24 cellular contexts compared by ENCODE assay signal in the genomic region with DNA sequence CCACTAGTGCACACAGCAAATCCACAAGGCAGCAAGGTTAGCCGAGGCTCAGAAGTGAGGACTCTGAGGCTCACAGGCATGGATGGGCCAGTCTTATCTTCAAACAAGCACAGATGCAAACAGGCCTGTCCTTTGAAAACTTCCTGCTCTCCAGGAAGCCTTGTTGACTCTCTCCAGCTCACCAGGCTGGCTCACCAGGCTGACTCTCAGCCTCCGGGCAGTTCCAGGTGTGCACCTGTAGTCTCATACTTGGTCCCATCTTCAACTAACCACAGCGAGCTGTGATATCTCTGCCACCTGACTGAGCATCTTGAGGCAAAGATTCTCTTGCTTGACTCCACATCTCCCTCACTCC.
DNase-seq lines count a peak whose midpoint lies in the region; FAIRE-seq and TF ChIP-seq lines count a peak whose summit lies in the region.
"Had no signal": no experiment of that assay in that cellular context is flagged by ENCODE, and none has a peak within 500 bp of the region (broad histone marks: within the 10 kb centered on the region; RNA-seq: fewer than 3 reads in every experiment).

No MANE protein-coding gene starts in this region.

- DNase-seq in COLO668 (lab: John Stamatoyannopoulos, UW; ENCODE audit: unreplicated experiment) (peak; percentile 6), bronchial epithelial cell (ENCODE audit: low read depth) (peak; percentile 23), mesenteric fat pad (ENCODE audit: low spot score) (peak; percentile 37), NCI-H1105 (lab: John Stamatoyannopoulos, UW) (no peak), posterior cingulate gyrus (no peak), WERI-Rb-1 (no peak), colonic mucosa (no peak)
- DNase-seq: ACHN; activated CD4-positive, alpha-beta T cell treated with anti-CD3 and anti-CD28 coated beads for 36 hours; activated CD8-positive, alpha-beta T cell treated with anti-CD3 and anti-CD28 coated beads for 36 hours; activated naive CD4-positive, alpha-beta T cell treated with anti-CD3 and anti-CD28 coated beads, Interleukin-2, amount 50 U/mL, for 16 hours; DMS79; effector CD4-positive, alpha-beta T cell; immature natural killer cell; NCI-H1092; NCI-H2029; Peyer's patch; SHP77 treated with DMSO at 0.1 percent for 48 hours; stimulated activated CD4-positive, alpha-beta T cell treated with anti-CD3 and anti-CD28 coated beads, Interleukin-4, amount 100 ng/mL, for 4 hours; transverse colon had no signal

- H3K27ac ChIP-seq in WERI-Rb-1 (no peak overlapping the region), colonic mucosa (no peak overlapping the region)
- H3K27ac ChIP-seq: neutrophil, Peyer's patch, psoas muscle, transverse colon had no signal

- H3K27me3 ChIP-seq in bronchial epithelial cell (ENCODE audit: control insufficient read depth, insufficient read depth, low read length), result no peaks in the 10 kb centered on the region
- no peaks in the 10 kb centered on the region for H3K27me3 ChIP-seq in WERI-Rb-1 (ENCODE audit: insufficient read depth, low read depth, severe bottlenecking)
- H3K27me3 ChIP-seq in colonic mucosa, result no peaks in the 10 kb centered on the region
- H3K27me3 ChIP-seq: Peyer's patch, transverse colon had no signal

- no peak for FAIRE-seq in bronchial epithelial cell (lab: Jason Lieb, UNC)
- FAIRE-seq: G401.6 had no signal

- TF ChIP-seq EP300 in Ishikawa (IDR thresholded peaks at IDR 0.05; ENCODE audit: borderline replicate concordance), result no peak

- intact Hi-C loops in posterior cingulate gyrus (cut with DNase I) (no loop called here), colonic mucosa (cut with DNase I) (no loop called here)

- H3K36me3 ChIP-seq in bronchial epithelial cell (ENCODE audit: control insufficient read depth, insufficient read depth, low read length), result no peaks in the 10 kb centered on the region
- no peaks in the 10 kb centered on the region for H3K36me3 ChIP-seq in WERI-Rb-1
- no peaks in the 10 kb centered on the region for H3K36me3 ChIP-seq in colonic mucosa
- H3K36me3 ChIP-seq: neutrophil, Peyer's patch, transverse colon had no signal

- H3K4me3 ChIP-seq in bronchial epithelial cell (ENCODE audit: low read depth, low read length) (no peak overlapping the region), WERI-Rb-1 (ENCODE audit: low read depth, low read length) (no peak overlapping the region), colonic mucosa (no peak overlapping the region)
- H3K4me3 ChIP-seq: Peyer's patch, psoas muscle, transverse colon had no signal

- no peak for TF ChIP-seq RAD21 in Ishikawa (IDR thresholded peaks at IDR 0.05; ENCODE audit: low read depth)

- TF ChIP-seq CTCF in bronchial epithelial cell (IDR thresholded peaks at IDR 0.05; ENCODE audit: insufficient read depth, low read length, severe bottlenecking) (no peak), WERI-Rb-1 (IDR thresholded peaks at IDR 0.05; ENCODE audit: low read depth, low read length) (no peak), colonic mucosa (IDR thresholded peaks at IDR 0.05) (no peak)

- no peak overlapping the region for H3K9ac ChIP-seq in colonic mucosa (ENCODE audit: low read depth in 2 of 2, low read length in 2 of 2)

- H3K4me1 ChIP-seq in colonic mucosa, result no peaks in the 10 kb centered on the region

- no peaks in the 10 kb centered on the region for H3K9me3 ChIP-seq in WERI-Rb-1 (ENCODE audit: severe bottlenecking)
- no peaks in the 10 kb centered on the region for H3K9me3 ChIP-seq in colonic mucosa
- H3K9me3 ChIP-seq: neutrophil, Peyer's patch, psoas muscle, transverse colon had no signal

TF ChIP-seq in Ishikawa, 13 proteins besides CTCF, POLR2A, EP300 and RAD21:
- TF ChIP-seq YY1 (IDR thresholded peaks at IDR 0.05; ENCODE audit: low read depth) (no peak), TCF12 (IDR thresholded peaks at IDR 0.05; ENCODE audit: low read depth) (0 out of 2 replicates have a peak, but pooled peaks have one; percentile 18)

Comparison
In these comparisons a context has a peak if more than half of its experiments do, and no peak if none do; other contexts are left out.
1. DNase-seq: peak in COLO668 (single experiment), bronchial epithelial cell (single experiment) and mesenteric fat pad (single experiment); none in NCI-H1105 (single experiment), posterior cingulate gyrus (0 of 10), WERI-Rb-1 (single experiment) and colonic mucosa (single experiment).